In genomic region chr21:35217504-35218060, GRCh38 we compare ENCODE assay signal across 9 cellular contexts.
A peak's percentile ranks its signal among the peaks of the same experiment; 100 is the strongest.
DNase-seq lines count a peak whose midpoint lies in the region; ATAC-seq and TF ChIP-seq lines count a peak whose summit lies in the region.
"Had no signal": no experiment of that assay in that cellular context is flagged by ENCODE, and none has a peak within 500 bp of the region (broad histone marks: within the 10 kb centered on the region; RNA-seq: fewer than 3 reads in every experiment).

No MANE protein-coding gene starts in this region.

- POLR2A ChIA-PET in CD4-positive, alpha-beta memory T cell (lab: Charles Lee; ENCODE audit: partially characterized antibody) = no interaction called here

- peaks cover 9 to 10% (median 10%) of the 10 kb centered on the region in 4 donors for H3K4me1 Mint-ChIP-seq in CD4-positive, alpha-beta memory T cell

- no peaks in the 10 kb centered on the region for H3K36me3 ChIP-seq in CD4-positive, alpha-beta memory T cell (ENCODE audit: insufficient read depth, low read length)
- H3K36me3 ChIP-seq: BLaER1 had no signal

- no peaks in the 10 kb centered on the region for H3K27me3 ChIP-seq in CD4-positive, alpha-beta memory T cell (ENCODE audit: insufficient read depth, low read length)
- H3K27me3 ChIP-seq: BLaER1 had no signal

- peak; percentile 89 to 91 for ATAC-seq in activated CD4-positive, CD25-positive, alpha-beta regulatory T cell treated with anti-CD3 and anti-CD28 coated beads, Interleukin-2, amount 50 U/mL, for 24 hours
- ATAC-seq in HG02610 (IDR thresholded peaks at IDR 0.05; ENCODE audit: unreplicated experiment) (no peak), GM18867 (IDR thresholded peaks at IDR 0.05; ENCODE audit: unreplicated experiment) (no peak)

- DNase-seq in activated CD4-positive, CD25-positive, alpha-beta regulatory T cell (lab: John Stamatoyannopoulos, UW) = no peak
- DNase-seq in NCI-H526 (lab: John Stamatoyannopoulos, UW) (peak; percentile 57 to 65), choroid plexus epithelial cell (ENCODE audit: low read depth) (peak; percentile 89)
- DNase-seq in stimulated activated CD4-positive, alpha-beta T cell treated with anti-CD3 and anti-CD28 coated beads, Interleukin-1b, Interleukin-23, amount 100 ng/mL, for 48 hours = peak; percentile 69
- no peak for DNase-seq in CD4-positive, alpha-beta memory T cell

- no peak overlapping the region for H3K27ac ChIP-seq in CD4-positive, alpha-beta memory T cell (ENCODE audit: low read depth, low read length)
- H3K27ac ChIP-seq: BLaER1 had no signal

- H3K4me3 ChIP-seq in choroid plexus epithelial cell (ENCODE audit: low read depth, low read length) = no peak overlapping the region
- no peak overlapping the region for H3K4me3 ChIP-seq in CD4-positive, alpha-beta memory T cell (ENCODE audit: low read length in 2 of 2)
- H3K4me3 ChIP-seq: BLaER1 had no signal

- CTCF ChIA-PET in CD4-positive, alpha-beta memory T cell (lab: Charles Lee; ENCODE audit: partially characterized antibody) = no interaction called here

- H3K9me3 Mint-ChIP-seq in CD4-positive, alpha-beta memory T cell = peaks cover 0 to 6% (median 0%) of the 10 kb centered on the region in 8 donors

- TF ChIP-seq CTCF in choroid plexus epithelial cell (conservative IDR thresholded peaks at IDR 0.05; ENCODE audit: low read depth, low read length) = no peak

- H3K9me3 ChIP-seq in CD4-positive, alpha-beta memory T cell (ENCODE audit: control insufficient read depth in 1 of 2, low read length in 2 of 2) = no peaks in the 10 kb centered on the region

- no peak overlapping the region for H3K4me3 Mint-ChIP-seq in CD4-positive, alpha-beta memory T cell

- H3K4me1 ChIP-seq in CD4-positive, alpha-beta memory T cell (ENCODE audit: insufficient read depth, low read length) = peaks cover 11% of the 10 kb centered on the region

- intact Hi-C loops in CD4-positive, alpha-beta memory T cell (cut with micrococcal nuclease) = no loop called here

- H3K27me3 Mint-ChIP-seq in CD4-positive, alpha-beta memory T cell = no peaks in the 10 kb centered on the region

- no peaks in the 10 kb centered on the region for H3K36me3 Mint-ChIP-seq in CD4-positive, alpha-beta memory T cell

- no peak overlapping the region for H3K27ac Mint-ChIP-seq in CD4-positive, alpha-beta memory T cell

Comparison
In these comparisons a context has a peak if more than half of its experiments do, and no peak if none do; other contexts are left out.
1. ATAC-seq: peak in activated CD4-positive, CD25-positive, alpha-beta regulatory T cell treated with anti-CD3 and anti-CD28 coated beads, Interleukin-2, amount 50 U/mL, for 24 hours (2 of 2); none in HG02610 (single experiment) and GM18867 (single experiment).
2. DNase-seq: peak in NCI-H526 (2 of 2), choroid plexus epithelial cell (single experiment) and stimulated activated CD4-positive, alpha-beta T cell treated with anti-CD3 and anti-CD28 coated beads, Interleukin-1b, Interleukin-23, amount 100 ng/mL, for 48 hours (single experiment); none in activated CD4-positive, CD25-positive, alpha-beta regulatory T cell (0 of 4) and CD4-positive, alpha-beta memory T cell (0 of 5).